1 cellular context compared by ENCODE assay signal in genomic region chr14:29150659-29151058, GRCh38.
TF ChIP-seq lines count a peak whose summit lies in the region.

No MANE protein-coding gene starts in this region.

TF ChIP-seq in HepG2, 621 proteins besides CTCF, POLR2A, EP300 and RAD21 (continued from another document):
- peak; percentile 44 to 71; a peak in 3 of 4 replicates for TF ChIP-seq MAFK (conservative IDR thresholded peaks at IDR 0.05 in 1 of 2, IDR thresholded peaks at IDR 0.05 in 1 of 2; ENCODE audit: low read length in 2 of 2)
- no peak for TF ChIP-seq LBX2 (CRISPR knock-in tag; IDR thresholded peaks at IDR 0.05; ENCODE audit: borderline replicate concordance)
- no peak for TF ChIP-seq PAXIP1 (CRISPR knock-in tag; conservative IDR thresholded peaks at IDR 0.05)
